In genomic region chr5:11599499-11599898, GRCh38 we compare ENCODE assay signal across 1 cellular context.
TF ChIP-seq lines count a peak whose summit lies in the region.

No MANE protein-coding gene starts in this region.

TF ChIP-seq in HepG2, 621 proteins besides CTCF, POLR2A, EP300 and RAD21 (continued from another document):
- peak; percentile 46; the same call in 1 of the 2 replicates for TF ChIP-seq HOMEZ (CRISPR knock-in tag; IDR thresholded peaks at IDR 0.05; ENCODE audit: low read depth)
- no peak for TF ChIP-seq SOX13 (IDR thresholded peaks at IDR 0.05)
- TF ChIP-seq SOX13 (CRISPR knock-in tag; conservative IDR thresholded peaks at IDR 0.05 in 1 of 2, IDR thresholded peaks at IDR 0.05 in 1 of 2), result peak in 1 of 2 experiments; percentile 24; a peak in 1 of 4 replicates
- TF ChIP-seq ZNF709 (CRISPR knock-in tag; IDR thresholded peaks at IDR 0.05), result no peak
- TF ChIP-seq KAT2B (IDR thresholded peaks at IDR 0.05; ENCODE audit: borderline replicate concordance, low read depth, low read length), result no peak
- no peak for TF ChIP-seq ZNF562 (CRISPR knock-in tag; IDR thresholded peaks at IDR 0.05; ENCODE audit: borderline replicate concordance)
- TF ChIP-seq, protein P1, sequence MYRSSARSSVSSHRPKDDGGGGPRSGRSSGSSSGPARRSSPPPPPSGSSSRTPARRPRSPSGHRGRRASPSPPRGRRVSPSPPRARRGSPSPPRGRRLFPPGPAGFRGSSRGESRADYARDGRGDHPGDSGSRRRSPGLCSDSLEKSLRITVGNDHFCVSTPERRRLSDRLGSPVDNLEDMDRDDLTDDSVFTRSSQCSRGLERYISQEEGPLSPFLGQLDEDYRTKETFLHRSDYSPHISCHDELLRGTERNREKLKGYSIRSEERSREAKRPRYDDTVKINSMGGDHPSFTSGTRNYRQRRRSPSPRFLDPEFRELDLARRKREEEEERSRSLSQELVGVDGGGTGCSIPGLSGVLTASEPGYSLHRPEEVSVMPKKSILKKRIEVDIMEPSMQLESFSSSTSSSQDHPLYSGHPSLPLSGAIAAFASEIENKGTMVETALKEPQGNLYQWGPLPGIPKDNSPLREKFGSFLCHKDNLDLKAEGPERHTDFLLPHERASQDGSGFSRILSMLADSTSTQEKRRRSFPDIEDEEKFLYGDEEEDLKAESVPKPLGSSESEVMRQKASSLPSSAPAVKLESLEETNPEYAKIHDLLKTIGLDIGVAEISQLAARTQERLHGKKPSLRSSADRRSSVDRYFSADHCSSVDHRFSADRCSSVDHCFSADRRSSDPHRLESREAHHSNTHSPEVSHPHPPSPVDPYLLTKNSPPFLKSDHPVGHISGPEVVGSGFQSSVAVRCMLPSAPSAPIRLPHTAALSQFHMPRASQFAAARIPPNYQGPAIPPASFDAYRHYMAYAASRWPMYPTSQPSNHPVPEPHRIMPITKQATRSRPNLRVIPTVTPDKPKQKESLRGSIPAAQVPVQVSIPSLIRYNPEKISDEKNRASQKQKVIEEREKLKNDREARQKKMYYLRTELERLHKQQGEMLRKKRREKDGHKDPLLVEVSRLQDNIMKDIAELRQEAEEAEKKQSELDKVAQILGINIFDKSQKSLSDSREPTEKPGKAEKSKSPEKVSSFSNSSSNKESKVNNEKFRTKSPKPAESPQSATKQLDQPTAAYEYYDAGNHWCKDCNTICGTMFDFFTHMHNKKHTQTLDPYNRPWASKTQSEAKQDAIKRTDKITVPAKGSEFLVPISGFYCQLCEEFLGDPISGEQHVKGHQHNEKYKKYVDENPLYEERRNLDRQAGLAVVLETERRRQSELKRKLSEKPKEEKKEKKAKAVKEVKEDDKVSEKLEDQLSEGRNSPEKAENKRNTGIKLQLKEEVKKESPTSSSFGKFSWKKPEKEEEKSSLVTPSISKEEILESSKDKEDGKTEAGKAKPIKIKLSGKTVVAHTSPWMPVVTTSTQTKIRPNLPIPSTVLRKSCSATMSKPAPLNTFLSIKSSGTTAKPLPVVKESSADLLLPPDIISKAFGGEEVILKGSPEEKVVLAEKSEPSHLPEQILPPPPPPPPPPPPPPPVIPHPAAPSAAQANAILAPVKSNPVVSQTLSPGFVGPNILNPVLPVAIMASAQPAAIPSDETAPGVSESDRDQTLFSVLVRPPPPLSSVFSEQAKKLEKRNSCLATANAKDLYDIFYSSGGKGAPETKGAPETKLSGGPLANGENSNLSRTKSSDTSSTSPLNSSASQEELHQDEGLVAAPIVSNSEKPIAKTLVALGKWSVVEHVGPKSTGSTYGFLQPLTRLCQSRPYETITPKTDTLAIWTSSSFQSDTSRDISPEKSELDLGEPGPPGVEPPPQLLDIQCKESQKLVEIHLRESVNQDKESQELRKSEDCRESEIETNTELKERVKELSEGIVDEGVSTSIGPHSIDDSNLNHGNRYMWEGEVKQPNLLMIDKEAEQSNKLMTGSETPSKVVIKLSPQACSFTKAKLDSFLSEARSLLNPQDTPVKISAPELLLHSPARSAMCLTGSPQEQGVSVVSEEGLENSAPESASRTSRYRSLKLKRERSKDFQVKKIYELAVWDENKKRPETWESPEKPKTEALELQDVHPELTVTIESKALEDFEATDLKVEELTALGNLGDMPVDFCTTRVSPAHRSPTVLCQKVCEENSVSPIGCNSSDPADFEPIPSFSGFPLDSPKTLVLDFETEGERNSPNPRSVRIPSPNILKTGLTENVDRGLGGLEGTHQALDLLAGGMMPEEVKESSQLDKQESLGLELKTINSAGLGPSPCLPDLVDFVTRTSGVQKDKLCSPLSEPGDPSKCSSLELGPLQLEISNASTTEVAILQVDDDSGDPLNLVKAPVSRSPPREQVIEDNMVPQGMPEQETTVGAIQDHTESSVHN (CRISPR knock-in tag; IDR thresholded peaks at IDR 0.05), result no peak
- peak; percentile 37; the same call in 1 of the 2 replicates for TF ChIP-seq NCOA2 (CRISPR knock-in tag; IDR thresholded peaks at IDR 0.05)
- TF ChIP-seq BRF2 (CRISPR knock-in tag; IDR thresholded peaks at IDR 0.05), result no peak
- TF ChIP-seq HNF4A (CRISPR knock-in tag; IDR thresholded peaks at IDR 0.05), result peak; percentile 56
- TF ChIP-seq KAT8 (CRISPR knock-in tag; IDR thresholded peaks at IDR 0.05), result no peak
- TF ChIP-seq, protein P2, sequence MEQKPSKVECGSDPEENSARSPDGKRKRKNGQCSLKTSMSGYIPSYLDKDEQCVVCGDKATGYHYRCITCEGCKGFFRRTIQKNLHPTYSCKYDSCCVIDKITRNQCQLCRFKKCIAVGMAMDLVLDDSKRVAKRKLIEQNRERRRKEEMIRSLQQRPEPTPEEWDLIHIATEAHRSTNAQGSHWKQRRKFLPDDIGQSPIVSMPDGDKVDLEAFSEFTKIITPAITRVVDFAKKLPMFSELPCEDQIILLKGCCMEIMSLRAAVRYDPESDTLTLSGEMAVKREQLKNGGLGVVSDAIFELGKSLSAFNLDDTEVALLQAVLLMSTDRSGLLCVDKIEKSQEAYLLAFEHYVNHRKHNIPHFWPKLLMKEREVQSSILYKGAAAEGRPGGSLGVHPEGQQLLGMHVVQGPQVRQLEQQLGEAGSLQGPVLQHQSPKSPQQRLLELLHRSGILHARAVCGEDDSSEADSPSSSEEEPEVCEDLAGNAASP (CRISPR knock-in tag; IDR thresholded peaks at IDR 0.05; ENCODE audit: borderline replicate concordance), result no peak
- TF ChIP-seq, protein P3, sequence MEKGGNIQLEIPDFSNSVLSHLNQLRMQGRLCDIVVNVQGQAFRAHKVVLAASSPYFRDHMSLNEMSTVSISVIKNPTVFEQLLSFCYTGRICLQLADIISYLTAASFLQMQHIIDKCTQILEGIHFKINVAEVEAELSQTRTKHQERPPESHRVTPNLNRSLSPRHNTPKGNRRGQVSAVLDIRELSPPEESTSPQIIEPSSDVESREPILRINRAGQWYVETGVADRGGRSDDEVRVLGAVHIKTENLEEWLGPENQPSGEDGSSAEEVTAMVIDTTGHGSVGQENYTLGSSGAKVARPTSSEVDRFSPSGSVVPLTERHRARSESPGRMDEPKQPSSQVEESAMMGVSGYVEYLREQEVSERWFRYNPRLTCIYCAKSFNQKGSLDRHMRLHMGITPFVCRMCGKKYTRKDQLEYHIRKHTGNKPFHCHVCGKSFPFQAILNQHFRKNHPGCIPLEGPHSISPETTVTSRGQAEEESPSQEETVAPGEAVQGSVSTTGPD (CRISPR knock-in tag; IDR thresholded peaks at IDR 0.05), result no peak
- TF ChIP-seq, protein P4, sequence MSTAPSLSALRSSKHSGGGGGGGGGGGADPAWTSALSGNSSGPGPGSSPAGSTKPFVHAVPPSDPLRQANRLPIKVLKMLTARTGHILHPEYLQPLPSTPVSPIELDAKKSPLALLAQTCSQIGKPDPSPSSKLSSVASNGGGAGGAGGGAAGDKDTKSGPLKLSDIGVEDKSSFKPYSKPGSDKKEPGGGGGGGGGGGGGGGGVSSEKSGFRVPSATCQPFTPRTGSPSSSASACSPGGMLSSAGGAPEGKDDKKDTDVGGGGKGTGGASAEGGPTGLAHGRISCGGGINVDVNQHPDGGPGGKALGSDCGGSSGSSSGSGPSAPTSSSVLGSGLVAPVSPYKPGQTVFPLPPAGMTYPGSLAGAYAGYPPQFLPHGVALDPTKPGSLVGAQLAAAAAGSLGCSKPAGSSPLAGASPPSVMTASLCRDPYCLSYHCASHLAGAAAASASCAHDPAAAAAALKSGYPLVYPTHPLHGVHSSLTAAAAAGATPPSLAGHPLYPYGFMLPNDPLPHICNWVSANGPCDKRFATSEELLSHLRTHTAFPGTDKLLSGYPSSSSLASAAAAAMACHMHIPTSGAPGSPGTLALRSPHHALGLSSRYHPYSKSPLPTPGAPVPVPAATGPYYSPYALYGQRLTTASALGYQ (CRISPR knock-in tag; IDR thresholded peaks at IDR 0.05), result no peak
- TF ChIP-seq ATRX (CRISPR knock-in tag; IDR thresholded peaks at IDR 0.05; ENCODE audit: borderline replicate concordance), result no peak
- TF ChIP-seq GATAD2A (CRISPR knock-in tag; IDR thresholded peaks at IDR 0.05), result 0 out of 2 replicates have a peak, but pooled peaks have one; percentile 24
- TF ChIP-seq CEBPB (IDR thresholded peaks at IDR 0.05; ENCODE audit: borderline replicate concordance, low read depth, low read length), result peak; percentile 47; the same call in 1 of the 2 replicates
- peak; percentile 53; the same call in 1 of the 2 replicates for TF ChIP-seq CEBPG (CRISPR knock-in tag; IDR thresholded peaks at IDR 0.05)
- TF ChIP-seq NR2F6 (IDR thresholded peaks at IDR 0.05), result no peak
- TF ChIP-seq NR2F6 (CRISPR knock-in tag; IDR thresholded peaks at IDR 0.05), result peak; percentile 10; the same call in 1 of the 2 replicates
- peak; percentile 52 for TF ChIP-seq PAXIP1 (CRISPR knock-in tag; conservative IDR thresholded peaks at IDR 0.05)
- TF ChIP-seq, protein P5, sequence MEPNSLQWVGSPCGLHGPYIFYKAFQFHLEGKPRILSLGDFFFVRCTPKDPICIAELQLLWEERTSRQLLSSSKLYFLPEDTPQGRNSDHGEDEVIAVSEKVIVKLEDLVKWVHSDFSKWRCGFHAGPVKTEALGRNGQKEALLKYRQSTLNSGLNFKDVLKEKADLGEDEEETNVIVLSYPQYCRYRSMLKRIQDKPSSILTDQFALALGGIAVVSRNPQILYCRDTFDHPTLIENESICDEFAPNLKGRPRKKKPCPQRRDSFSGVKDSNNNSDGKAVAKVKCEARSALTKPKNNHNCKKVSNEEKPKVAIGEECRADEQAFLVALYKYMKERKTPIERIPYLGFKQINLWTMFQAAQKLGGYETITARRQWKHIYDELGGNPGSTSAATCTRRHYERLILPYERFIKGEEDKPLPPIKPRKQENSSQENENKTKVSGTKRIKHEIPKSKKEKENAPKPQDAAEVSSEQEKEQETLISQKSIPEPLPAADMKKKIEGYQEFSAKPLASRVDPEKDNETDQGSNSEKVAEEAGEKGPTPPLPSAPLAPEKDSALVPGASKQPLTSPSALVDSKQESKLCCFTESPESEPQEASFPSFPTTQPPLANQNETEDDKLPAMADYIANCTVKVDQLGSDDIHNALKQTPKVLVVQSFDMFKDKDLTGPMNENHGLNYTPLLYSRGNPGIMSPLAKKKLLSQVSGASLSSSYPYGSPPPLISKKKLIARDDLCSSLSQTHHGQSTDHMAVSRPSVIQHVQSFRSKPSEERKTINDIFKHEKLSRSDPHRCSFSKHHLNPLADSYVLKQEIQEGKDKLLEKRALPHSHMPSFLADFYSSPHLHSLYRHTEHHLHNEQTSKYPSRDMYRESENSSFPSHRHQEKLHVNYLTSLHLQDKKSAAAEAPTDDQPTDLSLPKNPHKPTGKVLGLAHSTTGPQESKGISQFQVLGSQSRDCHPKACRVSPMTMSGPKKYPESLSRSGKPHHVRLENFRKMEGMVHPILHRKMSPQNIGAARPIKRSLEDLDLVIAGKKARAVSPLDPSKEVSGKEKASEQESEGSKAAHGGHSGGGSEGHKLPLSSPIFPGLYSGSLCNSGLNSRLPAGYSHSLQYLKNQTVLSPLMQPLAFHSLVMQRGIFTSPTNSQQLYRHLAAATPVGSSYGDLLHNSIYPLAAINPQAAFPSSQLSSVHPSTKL (CRISPR knock-in tag; IDR thresholded peaks at IDR 0.05), result peak; percentile 55
TF ChIP-seq in HepG2: peak in this region for 12.
